Comparison of ENCODE assay signal across 8 cellular contexts in the genomic region with DNA sequence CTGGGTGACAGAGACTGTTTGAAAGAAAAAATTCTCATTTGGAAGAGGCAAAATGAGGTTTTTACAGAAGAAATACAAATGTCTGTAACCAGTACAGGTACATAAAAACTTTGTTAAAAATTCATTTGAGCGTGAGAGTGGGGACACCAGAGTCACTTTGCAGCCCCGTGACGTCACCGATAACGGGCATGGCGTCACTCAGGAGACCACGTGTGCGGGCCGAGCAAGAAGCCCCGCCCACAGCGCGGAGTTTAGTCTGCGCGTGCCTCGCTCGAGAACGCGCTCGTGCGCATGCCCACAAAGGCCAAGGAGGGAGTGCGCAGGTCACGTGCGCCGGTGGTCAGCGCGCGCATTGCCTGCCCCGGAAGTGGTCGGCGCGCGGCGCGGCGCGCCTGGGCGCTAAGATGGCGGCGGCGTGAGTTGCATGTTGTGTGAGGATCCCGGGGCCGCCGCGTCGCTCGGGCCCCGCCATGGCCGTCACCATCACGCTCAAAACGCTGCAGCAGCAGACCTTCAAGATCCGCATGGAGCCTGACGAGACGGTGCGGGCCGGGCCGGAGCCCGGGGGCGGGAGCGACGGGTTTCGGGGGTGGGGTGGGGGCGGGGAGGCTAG. TPM values are rescaled to one million over a fixed set of nuclear protein-coding genes. Genes with fewer than 3 reads are reported as not detected.
DNase-seq lines count a peak whose midpoint lies in the region; ATAC-seq and TF ChIP-seq lines count a peak whose summit lies in the region.

A gene (plus strand): TSS at position 384 of the 613 bp plus-strand sequence. CDS start 87 bp downstream, at position 471.

- H3K27ac ChIP-seq in heart right ventricle, result peak within 1 kb of the TSS; percentile 81 to 98 (median 95)
- peak within 1 kb of the TSS; percentile 95 to 98 (median 96) for H3K27ac ChIP-seq in upper lobe of left lung

- TF ChIP-seq EP300 in upper lobe of left lung (IDR thresholded peaks at IDR 0.05), result peak in 1 of 4 donors; percentile 66

- H3K27me3 ChIP-seq in heart right ventricle (no peaks in the 10 kb centered on the region), upper lobe of left lung (no peaks in the 10 kb centered on the region)

- intact Hi-C loops in heart right ventricle (cut with DNase I), result no loop called here
- intact Hi-C loops in posterior vena cava (cut with DNase I), result no loop called here

- TF ChIP-seq CTCF in heart right ventricle (IDR thresholded peaks at IDR 0.05), result no peak
- TF ChIP-seq CTCF in upper lobe of left lung (IDR thresholded peaks at IDR 0.05), result peak in 4 of 6 experiments; percentile 23 to 48 (median 40)

- H3K4me3 ChIP-seq in heart right ventricle, result peak within 1 kb of the TSS; percentile 83 to 97 (median 92)
- H3K4me3 ChIP-seq in upper lobe of left lung, result peak within 1 kb of the TSS; percentile 85 to 99 (median 90)

- no peaks in the 10 kb centered on the region for H3K27me3 Mint-ChIP-seq in T-helper 1 cell treated with Interleukin-12 subunit alpha and Interleukin-12 subunit beta and Interleukin-4 antibody, amounts not matched to agents 30 μg/mL and 1 μg/mL, for 36 hours (ENCODE audit: low read depth)

- peaks cover 68% of the 10 kb centered on the region for H3K36me3 Mint-ChIP-seq in T-helper 1 cell treated with Interleukin-12 subunit alpha and Interleukin-12 subunit beta and Interleukin-4 antibody, amounts not matched to agents 30 μg/mL and 1 μg/mL, for 36 hours (ENCODE audit: low read depth)

- H3K4me1 Mint-ChIP-seq in T-helper 1 cell treated with Interleukin-12 subunit alpha and Interleukin-12 subunit beta and Interleukin-4 antibody, amounts not matched to agents 30 μg/mL and 1 μg/mL, for 36 hours (ENCODE audit: low read depth), result peaks cover 37% of the 10 kb centered on the region

- ATAC-seq in HG02884 (IDR thresholded peaks at IDR 0.05; ENCODE audit: unreplicated experiment), result peak; percentile 77
- ATAC-seq in heart right ventricle, result peak; percentile 92 to 97 (median 96)
- peak; percentile 91 to 98 for ATAC-seq in upper lobe of left lung (ENCODE audit: low FRiP score in 2 of 2)

- peak within 1 kb of the TSS; percentile 93 for H3K27ac Mint-ChIP-seq in T-helper 1 cell treated with Interleukin-12 subunit alpha and Interleukin-12 subunit beta and Interleukin-4 antibody, amounts not matched to agents 30 μg/mL and 1 μg/mL, for 36 hours

- H3K9me3 ChIP-seq in heart right ventricle, result no peaks in the 10 kb centered on the region
- no peaks in the 10 kb centered on the region for H3K9me3 ChIP-seq in upper lobe of left lung

- H3K36me3 ChIP-seq in heart right ventricle, result peaks cover 6 to 84% (median 66%) of the 10 kb centered on the region in 9 donors
- peaks cover 38 to 77% (median 67%) of the 10 kb centered on the region in 4 donors for H3K36me3 ChIP-seq in upper lobe of left lung

- TF ChIP-seq POLR2A in GM15510 (IDR thresholded peaks at IDR 0.05; ENCODE audit: borderline replicate concordance, extremely low read depth, insufficient read length) (peak; percentile 96), upper lobe of left lung (IDR thresholded peaks at IDR 0.05) (peak in 3 of 4 donors; percentile 50 to 95 (median 79))

- DNase-seq in NCI-H1694 (lab: John Stamatoyannopoulos, UW) (peak; percentile 81), amniotic epithelial cell (ENCODE audit: low read depth) (peak; percentile 95), heart right ventricle (peak; percentile 96 to 99), posterior vena cava (ENCODE audit: low spot score) (peak; percentile 100), upper lobe of left lung (peak; percentile 98 to 99)

- H3K4me1 ChIP-seq in heart right ventricle (peaks cover 7 to 78% (median 34%) of the 10 kb centered on the region in 9 donors), upper lobe of left lung (peaks cover 34 to 60% (median 47%) of the 10 kb centered on the region in 4 donors)

- WGBS in heart right ventricle, 2 donors, result 1% methylated on average over 61 to 62 of the region's 62 CpGs
- 2 to 4% methylated on average over 6 to 45 of the region's 62 CpGs for WGBS in upper lobe of left lung, 2 donors

- H3K9me3 Mint-ChIP-seq in T-helper 1 cell treated with Interleukin-12 subunit alpha and Interleukin-12 subunit beta and Interleukin-4 antibody, amounts not matched to agents 30 μg/mL and 1 μg/mL, for 36 hours, result no peaks in the 10 kb centered on the region

- H3K4me3 Mint-ChIP-seq in T-helper 1 cell treated with Interleukin-12 subunit alpha and Interleukin-12 subunit beta and Interleukin-4 antibody, amounts not matched to agents 30 μg/mL and 1 μg/mL, for 36 hours, result peak within 1 kb of the TSS; percentile 89

RNA-seq across cellular contexts. Expression of the gene that starts here (rescaled TPM):
- 100 to 1,000 TPM; 138 to 201 (median 148) TPM for total RNA-seq in heart right ventricle
- polyA plus RNA-seq in heart right ventricle, result 100 to 1,000 TPM; 187 to 289 TPM
- total RNA-seq in posterior vena cava, result 100 to 1,000 TPM in 1 of 2 donors, 10 to 100 TPM in 1; 90.9 to 124 TPM
- total RNA-seq in upper lobe of left lung, result 100 to 1,000 TPM in 3 of 6 donors, 10 to 100 TPM in 3; 69.1 to 115 (median 98.8) TPM

Comparison
In these comparisons a context has a peak if more than half of its experiments do, and no peak if none do; other contexts are left out.
1. Peak in every context shown above with its lines: DNase-seq, ATAC-seq, H3K4me3 ChIP-seq and H3K27ac ChIP-seq.
2. CTCF ChIP-seq: peak in upper lobe of left lung (4 of 6); none in heart right ventricle (0 of 9).